15 cellular contexts compared by ENCODE assay signal in genomic region chr1:214418380-214418779, GRCh38.
DNase-seq lines count a peak whose midpoint lies in the region; ATAC-seq and TF ChIP-seq lines count a peak whose summit lies in the region.
"Had no signal": no experiment of that assay in that cellular context is flagged by ENCODE, and none has a peak within 500 bp of the region (broad histone marks: within the 10 kb centered on the region; RNA-seq: fewer than 3 reads in every experiment).

No MANE protein-coding gene starts in this region.

- no peak for DNase-seq in natural killer cell treated with Interleukin-12 subunit alpha and Interleukin-12 subunit beta and Interleukin-15 and Interleukin-18, amount 100 ng/mL, for 72 hours (ENCODE audit: low spot score)
- DNase-seq in natural killer cell, result no peak
- DNase-seq in RWPE1 (ENCODE audit: low spot score), result no peak
- DNase-seq in fibroblast of villous mesenchyme (ENCODE audit: low read depth), result peak; percentile 34
- no peak for DNase-seq in NCI-H510A (lab: John Stamatoyannopoulos, UW)
- no peak for DNase-seq in stimulated activated naive B cell treated with anti-CD40 and anti-IgM and Interleukin-4, amounts not matched to agents 10 μg/mL and 1 μg/mL and 100 μg/mL, for 72 hours
- DNase-seq: BE2C; glutamatergic neuron; NCI-H2171; SIG-M5; stimulated activated CD4-positive, alpha-beta T cell treated with anti-CD3 and anti-CD28 coated beads, Interleukin-4, amount 100 ng/mL, for 24 hours; testis had no signal

- TF ChIP-seq CTCF in natural killer cell (IDR thresholded peaks at IDR 0.05) (no peak), RWPE1 (conservative IDR thresholded peaks at IDR 0.05; ENCODE audit: low read depth) (no peak), fibroblast of villous mesenchyme (IDR thresholded peaks at IDR 0.05; ENCODE audit: insufficient read depth, low read depth, low read length) (no peak)

- H3K27ac ChIP-seq in RWPE1, result peak overlapping the region; percentile 77

- H3K4me3 ChIP-seq in fibroblast of villous mesenchyme (ENCODE audit: low read depth, low read length), result no peak overlapping the region
- H3K4me3 ChIP-seq: testis had no signal

- no peaks in the 10 kb centered on the region for H3K36me3 Mint-ChIP-seq in natural killer cell treated with Interleukin-12 subunit alpha and Interleukin-12 subunit beta and Interleukin-15 and Interleukin-18, amount 100 ng/mL, for 72 hours
- H3K36me3 Mint-ChIP-seq in natural killer cell, result no peaks in the 10 kb centered on the region
- H3K36me3 Mint-ChIP-seq in stimulated activated naive B cell treated with anti-CD40 and anti-IgM and Interleukin-4, amounts not matched to agents 10 μg/mL and 1 μg/mL and 100 μg/mL, for 72 hours, result no peaks in the 10 kb centered on the region

- peaks cover 0 to 5% of the 10 kb centered on the region in 2 donors for H3K27me3 Mint-ChIP-seq in natural killer cell treated with Interleukin-12 subunit alpha and Interleukin-12 subunit beta and Interleukin-15 and Interleukin-18, amount 100 ng/mL, for 72 hours
- peaks cover 0 to 4% of the 10 kb centered on the region in 2 donors for H3K27me3 Mint-ChIP-seq in natural killer cell (ENCODE audit: low read depth in 2 of 2)
- H3K27me3 Mint-ChIP-seq in stimulated activated naive B cell treated with anti-CD40 and anti-IgM and Interleukin-4, amounts not matched to agents 10 μg/mL and 1 μg/mL and 100 μg/mL, for 72 hours, result peaks cover 0 to 6% of the 10 kb centered on the region in 2 donors

- peak; percentile 57 to 72 for ATAC-seq in natural killer cell treated with Interleukin-12 subunit alpha and Interleukin-12 subunit beta and Interleukin-15 and Interleukin-18, amount 100 ng/mL, for 72 hours
- ATAC-seq in natural killer cell (no peak), GM21786 (IDR thresholded peaks at IDR 0.05; ENCODE audit: unreplicated experiment) (no peak), GM19395 (IDR thresholded peaks at IDR 0.05; ENCODE audit: unreplicated experiment) (no peak)
- ATAC-seq in stimulated activated naive B cell treated with anti-CD40 and anti-IgM and Interleukin-4, amounts not matched to agents 10 μg/mL and 1 μg/mL and 100 μg/mL, for 72 hours (replicated peaks), result no peak
- ATAC-seq: HepG2 had no signal

- peak overlapping the region; percentile 60 for H3K4me3 Mint-ChIP-seq in natural killer cell treated with Interleukin-12 subunit alpha and Interleukin-12 subunit beta and Interleukin-15 and Interleukin-18, amount 100 ng/mL, for 72 hours
- no peak overlapping the region for H3K4me3 Mint-ChIP-seq in natural killer cell
- no peak overlapping the region for H3K4me3 Mint-ChIP-seq in stimulated activated naive B cell treated with anti-CD40 and anti-IgM and Interleukin-4, amounts not matched to agents 10 μg/mL and 1 μg/mL and 100 μg/mL, for 72 hours

- peaks cover 10 to 15% of the 10 kb centered on the region in 2 donors for H3K4me1 Mint-ChIP-seq in natural killer cell treated with Interleukin-12 subunit alpha and Interleukin-12 subunit beta and Interleukin-15 and Interleukin-18, amount 100 ng/mL, for 72 hours (ENCODE audit: low read depth in 2 of 2)
- H3K4me1 Mint-ChIP-seq in natural killer cell, result peaks cover 5% of the 10 kb centered on the region in 2 donors
- no peaks in the 10 kb centered on the region for H3K4me1 Mint-ChIP-seq in stimulated activated naive B cell treated with anti-CD40 and anti-IgM and Interleukin-4, amounts not matched to agents 10 μg/mL and 1 μg/mL and 100 μg/mL, for 72 hours

- peaks cover 4% of the 10 kb centered on the region for H3K9me3 Mint-ChIP-seq in natural killer cell treated with Interleukin-12 subunit alpha and Interleukin-12 subunit beta and Interleukin-15 and Interleukin-18, amount 100 ng/mL, for 72 hours
- no peaks in the 10 kb centered on the region for H3K9me3 Mint-ChIP-seq in natural killer cell
- peaks cover 3 to 4% of the 10 kb centered on the region in 2 donors for H3K9me3 Mint-ChIP-seq in stimulated activated naive B cell treated with anti-CD40 and anti-IgM and Interleukin-4, amounts not matched to agents 10 μg/mL and 1 μg/mL and 100 μg/mL, for 72 hours

- CTCF ChIA-PET in RWPE1 (lab: Yijun Ruan, JAX), result no interaction called here

- peak overlapping the region; percentile 50 to 87 for H3K27ac Mint-ChIP-seq in natural killer cell treated with Interleukin-12 subunit alpha and Interleukin-12 subunit beta and Interleukin-15 and Interleukin-18, amount 100 ng/mL, for 72 hours
- H3K27ac Mint-ChIP-seq in natural killer cell, result no peak overlapping the region
- H3K27ac Mint-ChIP-seq in stimulated activated naive B cell treated with anti-CD40 and anti-IgM and Interleukin-4, amounts not matched to agents 10 μg/mL and 1 μg/mL and 100 μg/mL, for 72 hours, result no peak overlapping the region

- POLR2A ChIA-PET in RWPE1 (lab: Yijun Ruan, JAX; ENCODE audit: low non-redundant PET), result no interaction called here

- intact Hi-C loops in natural killer cell (cut with micrococcal nuclease), result no loop called here

Comparison
In these comparisons a context has a peak if more than half of its experiments do, and no peak if none do; other contexts are left out.
1. ATAC-seq: peak in natural killer cell treated with Interleukin-12 subunit alpha and Interleukin-12 subunit beta and Interleukin-15 and Interleukin-18, amount 100 ng/mL, for 72 hours (2 of 2); none in natural killer cell (0 of 3), stimulated activated naive B cell treated with anti-CD40 and anti-IgM and Interleukin-4, amounts not matched to agents 10 μg/mL and 1 μg/mL and 100 μg/mL, for 72 hours (0 of 2), GM21786 (single experiment) and GM19395 (single experiment).
2. H3K27ac Mint-ChIP-seq: peak in natural killer cell treated with Interleukin-12 subunit alpha and Interleukin-12 subunit beta and Interleukin-15 and Interleukin-18, amount 100 ng/mL, for 72 hours (2 of 2); none in natural killer cell (0 of 2) and stimulated activated naive B cell treated with anti-CD40 and anti-IgM and Interleukin-4, amounts not matched to agents 10 μg/mL and 1 μg/mL and 100 μg/mL, for 72 hours (single experiment).